Comparison of ENCODE assay signal across 12 cellular contexts in the genomic region with DNA sequence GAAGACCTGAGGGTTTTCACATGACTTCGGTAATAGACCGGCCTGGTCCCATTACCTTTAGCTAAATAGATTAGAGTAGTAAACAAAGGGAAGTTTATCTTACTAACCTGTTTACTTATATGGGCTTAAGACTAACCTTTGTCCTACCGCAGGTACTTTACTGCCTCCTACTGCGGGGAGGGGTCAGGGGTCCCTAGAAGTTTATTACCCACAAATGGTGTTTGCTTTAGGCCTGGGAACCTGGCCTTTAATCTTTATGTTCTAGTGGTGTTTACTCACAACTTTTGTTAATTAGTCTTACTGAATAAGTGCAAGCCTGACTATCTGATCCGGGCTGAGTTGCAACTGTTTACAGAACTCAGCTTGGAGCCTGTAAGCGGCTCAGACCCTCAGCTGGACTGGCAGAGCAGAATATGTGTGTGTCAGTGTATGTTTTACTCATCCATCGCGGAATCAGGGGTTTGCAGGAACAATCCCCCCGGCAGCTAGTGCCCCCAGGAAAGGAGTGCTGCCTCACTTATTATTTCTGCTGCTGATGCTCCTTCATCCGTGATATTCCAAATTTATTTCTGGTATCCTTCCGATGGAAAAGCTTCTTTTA.
"Had no signal": no experiment of that assay in that cellular context is flagged by ENCODE, and none has a peak within 500 bp of the region (broad histone marks: within the 10 kb centered on the region; RNA-seq: fewer than 3 reads in every experiment).

No MANE protein-coding gene starts in this region.

- H3K4me1 ChIP-seq: gastrocnemius medialis, heart right ventricle, upper lobe of left lung had no signal

- H3K36me3 ChIP-seq: gastrocnemius medialis, heart right ventricle, upper lobe of left lung had no signal

- H3K27ac ChIP-seq: gastrocnemius medialis, heart right ventricle, upper lobe of left lung had no signal

- H3K9me3 ChIP-seq: gastrocnemius medialis, heart right ventricle, upper lobe of left lung had no signal

- ATAC-seq: gastrocnemius medialis; heart right ventricle; right cardiac atrium; stimulated activated naive B cell treated with anti-CD40 and anti-IgM and Interleukin-4, amounts not matched to agents 10 μg/mL and 1 μg/mL and 100 μg/mL, for 72 hours; T-helper 17 cell had no signal

- H3K27me3 ChIP-seq: gastrocnemius medialis, heart right ventricle, upper lobe of left lung had no signal

- H3K4me3 ChIP-seq: gastrocnemius medialis, heart right ventricle, upper lobe of left lung had no signal

- DNase-seq: activated B cell treated with CpG ODN at 0.5 μM for 24 hours; activated CD4-positive, alpha-beta T cell treated with anti-CD3 and anti-CD28 coated beads, Interleukin-2, amount 10 ng/mL, durations not matched to agents 24 days and 14 days; activated naive CD4-positive, alpha-beta T cell; effector CD4-positive, alpha-beta T cell; gastrocnemius medialis; heart right ventricle; kidney; right cardiac atrium; stimulated activated naive B cell treated with anti-CD40 and anti-IgM and Interleukin-4, amounts not matched to agents 10 μg/mL and 1 μg/mL and 100 μg/mL, for 72 hours; substantia nigra; T-helper 17 cell; upper lobe of left lung had no signal
